ENCODE assay signal across 31 cellular contexts in genomic region chr6:169883316-169883715, GRCh38.
"Had no signal": no experiment of that assay in that cellular context is flagged by ENCODE, and none has a peak within 500 bp of the region (broad histone marks: within the 10 kb centered on the region; RNA-seq: fewer than 3 reads in every experiment).

No MANE protein-coding gene starts in this region.

- H3K27me3 ChIP-seq: left lung, sigmoid colon had no signal

- H3K4me3 Mint-ChIP-seq: activated T-helper 1 cell treated with anti-CD3 and anti-CD28 coated beads, Interleukin-12 subunit alpha, Interleukin-12 subunit beta, Interleukin-2, Interleukin-4 antibody, amounts not matched to agents 30 ng/mL and 10 ng/mL and 1 ng/mL, durations not matched to agents 14 hours and 24 hours and 36 hours; central memory CD8-positive, alpha-beta T cell; effector memory CD8-positive, alpha-beta T cell; naive thymus-derived CD8-positive, alpha-beta T cell; neural crest cell; stimulated activated memory B cell treated with anti-CD40 and anti-IgM and Interleukin-4, amounts not matched to agents 10 μg/mL and 1 μg/mL and 100 μg/mL, for 72 hours; T-helper 1 cell treated with Interleukin-12 subunit alpha and Interleukin-12 subunit beta and Interleukin-4 antibody, amounts not matched to agents 30 μg/mL and 1 μg/mL, for 36 hours had no signal

- ATAC-seq: effector memory CD8-positive, alpha-beta T cell; esophagus mucosa; left lung; naive thymus-derived CD8-positive, alpha-beta T cell; stimulated activated memory B cell treated with anti-CD40 and anti-IgM and Interleukin-4, amounts not matched to agents 10 μg/mL and 1 μg/mL and 100 μg/mL, for 72 hours had no signal

- DNase-seq: activated CD4-positive, alpha-beta T cell treated with anti-CD3 and anti-CD28 coated beads for 4 hours; activated CD4-positive, alpha-beta T cell treated with anti-CD3 and anti-CD28 coated beads, Interleukin-2, amount 50 U/mL, for 4 hours; activated gamma-delta T cell; activated naive CD4-positive, alpha-beta T cell treated with anti-CD3 and anti-CD28 coated beads, Interleukin-2, amount 50 U/mL, for 16 hours; activated T-cell treated with anti-CD3 and anti-CD28 coated beads, Interleukin-2, amount 50 U/mL, for 1 hour; effector memory CD8-positive, alpha-beta T cell; foreskin fibroblast; hippocampal formation; kidney glomerular epithelial cell; left lung; lower lobe of right lung; mesenchymal stem cell; naive thymus-derived CD8-positive, alpha-beta T cell; occipital lobe; sigmoid colon; small intestine; stimulated activated CD4-positive, alpha-beta T cell treated with anti-CD3 and anti-CD28 coated beads, Interleukin-1b, Interleukin-23, amount 100 ng/mL, for 48 hours; stimulated activated CD4-positive, alpha-beta T cell treated with anti-CD3 and anti-CD28 coated beads, Interleukin-4, amount 100 ng/mL, for 4 hours; stimulated activated CD8-positive, alpha-beta memory T cell treated with anti-CD3 and anti-CD28 coated beads, Interleukin-4, amount 100 ng/mL, for 48 hours; SW 1271; T-helper 9 cell; tibial artery had no signal

- H3K4me1 ChIP-seq: breast epithelium, lower lobe of right lung, sigmoid colon, tibial artery had no signal

- H3K36me3 Mint-ChIP-seq: stimulated activated memory B cell treated with anti-CD40 and anti-IgM and Interleukin-4, amounts not matched to agents 10 μg/mL and 1 μg/mL and 100 μg/mL, for 72 hours had no signal

- H3K36me3 ChIP-seq: breast epithelium, left lung, lower lobe of right lung, sigmoid colon, suprapubic skin, tibial artery had no signal

- H3K4me3 ChIP-seq: breast epithelium, left lung, lower lobe of right lung, sigmoid colon, suprapubic skin, tibial artery had no signal

- H3K9me3 ChIP-seq: breast epithelium, left lung, lower lobe of right lung, suprapubic skin had no signal

- H3K27ac ChIP-seq: breast epithelium, sigmoid colon, suprapubic skin, tibial artery, VCaP had no signal

- H3K4me1 Mint-ChIP-seq: neural crest cell; stimulated activated memory B cell treated with anti-CD40 and anti-IgM and Interleukin-4, amounts not matched to agents 10 μg/mL and 1 μg/mL and 100 μg/mL, for 72 hours had no signal

- H3K27ac Mint-ChIP-seq: activated T-helper 1 cell treated with anti-CD3 and anti-CD28 coated beads, Interleukin-12 subunit alpha, Interleukin-12 subunit beta, Interleukin-2, Interleukin-4 antibody, amounts not matched to agents 30 ng/mL and 10 ng/mL and 1 ng/mL, durations not matched to agents 14 hours and 24 hours and 36 hours; effector memory CD8-positive, alpha-beta T cell; stimulated activated memory B cell treated with anti-CD40 and anti-IgM and Interleukin-4, amounts not matched to agents 10 μg/mL and 1 μg/mL and 100 μg/mL, for 72 hours; T-helper 1 cell treated with Interleukin-12 subunit alpha and Interleukin-12 subunit beta and Interleukin-4 antibody, amounts not matched to agents 30 μg/mL and 1 μg/mL, for 36 hours had no signal

- H3K9me3 Mint-ChIP-seq: activated T-helper 1 cell treated with anti-CD3 and anti-CD28 coated beads, Interleukin-12 subunit alpha, Interleukin-12 subunit beta, Interleukin-2, Interleukin-4 antibody, amounts not matched to agents 30 ng/mL and 10 ng/mL and 1 ng/mL, durations not matched to agents 14 hours and 24 hours and 36 hours; central memory CD8-positive, alpha-beta T cell; effector memory CD8-positive, alpha-beta T cell; neural crest cell; T-helper 1 cell treated with Interleukin-12 subunit alpha and Interleukin-12 subunit beta and Interleukin-4 antibody, amounts not matched to agents 30 μg/mL and 1 μg/mL, for 36 hours had no signal
